In genomic region chr13:31200636-31200970, GRCh38 we compare ENCODE assay signal across 8 cellular contexts. TPM values are rescaled to one million over a fixed set of nuclear protein-coding genes. Genes with fewer than 3 reads are reported as not detected.
A peak's percentile ranks its signal among the peaks of the same experiment; 100 is the strongest.
DNase-seq lines count a peak whose midpoint lies in the region; ATAC-seq and TF ChIP-seq lines count a peak whose summit lies in the region.

No MANE protein-coding gene starts in this region.

- under 1% methylated on average over 34 of the region's 34 CpGs for WGBS in thymus

- H3K36me3 ChIP-seq in GM23338 (ENCODE audit: insufficient read depth) (no peaks in the 10 kb centered on the region), Karpas-422 (ENCODE audit: insufficient read depth, low read length) (no peaks in the 10 kb centered on the region), thymus (ENCODE audit: control insufficient read depth, insufficient read depth) (no peaks in the 10 kb centered on the region)

- H3K27me3 ChIP-seq in GM23338 (ENCODE audit: insufficient read depth) (peaks cover 9% of the 10 kb centered on the region; the same call in 1 of the 2 replicates), Karpas-422 (ENCODE audit: low read length) (no peaks in the 10 kb centered on the region; the same call in 1 of the 2 replicates), thymus (ENCODE audit: control insufficient read depth, insufficient read depth) (no peaks in the 10 kb centered on the region)

- ATAC-seq in GM23338 (no peak; the same call in 2 of the 3 replicates), natural killer cell (peak; percentile 21 to 36 (median 29))

- peak overlapping the region; percentile 75 for H3K4me3 Mint-ChIP-seq in GM23338
- peak overlapping the region; percentile 85 for H3K4me3 Mint-ChIP-seq in natural killer cell

- no peaks in the 10 kb centered on the region for H4K20me1 ChIP-seq in GM23338 (replicated peaks; ENCODE audit: insufficient read depth)
- no peaks in the 10 kb centered on the region for H4K20me1 ChIP-seq in Karpas-422 (ENCODE audit: insufficient read depth, low read depth, low read length)

- H3K9me3 ChIP-seq in Karpas-422 (ENCODE audit: low read length) = no peaks in the 10 kb centered on the region
- no peaks in the 10 kb centered on the region for H3K9me3 ChIP-seq in thymus (ENCODE audit: control insufficient read depth)

- H2AFZ ChIP-seq in GM23338 = peak overlapping the region; percentile 83; the same call in 1 of the 2 replicates
- peak overlapping the region; percentile 84; the same call in 1 of the 2 replicates for H2AFZ ChIP-seq in Karpas-422 (ENCODE audit: low read length)

- H3K4me1 Mint-ChIP-seq in GM23338 = peaks cover 17% of the 10 kb centered on the region
- peaks cover 23 to 28% of the 10 kb centered on the region in 2 donors for H3K4me1 Mint-ChIP-seq in natural killer cell

- H3K27me3 Mint-ChIP-seq in GM23338 (ENCODE audit: insufficient read depth, low read depth, poor library complexity) (peaks cover 11% of the 10 kb centered on the region), natural killer cell (ENCODE audit: low read depth in 2 of 2) (no peaks in the 10 kb centered on the region)

- H3K4me2 ChIP-seq in GM23338 = peak overlapping the region; percentile 89
- H3K4me2 ChIP-seq in Karpas-422 (ENCODE audit: low read depth, low read length, poor library complexity, severe bottlenecking) = peak overlapping the region; percentile 73

- TF ChIP-seq POLR2A in erythroblast (IDR thresholded peaks at IDR 0.05; ENCODE audit: low read length) = no peak

- intact Hi-C loops in natural killer cell (cut with micrococcal nuclease) = loop anchor here (1.0 kb wide), 1 partner anchor 38 kb away; no protein-coding TSS in a partner anchor

- H3K9ac ChIP-seq in Karpas-422 (ENCODE audit: low read length) = peak overlapping the region; percentile 63

- H3K4me3 ChIP-seq in GM23338 (peak overlapping the region; percentile 59), Karpas-422 (ENCODE audit: low read length) (peak overlapping the region; percentile 61), thymus (ENCODE audit: low read length) (peak overlapping the region; percentile 87)

- H3K27ac Mint-ChIP-seq in GM23338 (no peak overlapping the region), natural killer cell (peak overlapping the region; percentile 56 to 78)

- no peaks in the 10 kb centered on the region; the same call in 2 of the 3 replicates for H3K9me3 Mint-ChIP-seq in GM23338
- no peaks in the 10 kb centered on the region for H3K9me3 Mint-ChIP-seq in natural killer cell

- H3K9me2 ChIP-seq in GM23338 (ENCODE audit: insufficient read depth) (no peaks in the 10 kb centered on the region), Karpas-422 (replicated peaks; ENCODE audit: insufficient read depth, low read length) (no peaks in the 10 kb centered on the region)

- H3K27ac ChIP-seq in GM23338 (ENCODE audit: low read depth) (no peak overlapping the region), Karpas-422 (ENCODE audit: low read length) (no peak overlapping the region), thymus (ENCODE audit: low read depth) (peak overlapping the region; percentile 98)

- H3F3A ChIP-seq in GM23338 (replicated peaks; ENCODE audit: low read depth) = no peaks in the 10 kb centered on the region

- DNase-seq in GDM1 (lab: John Stamatoyannopoulos, UW) (peak; percentile 50), GM23338 (ENCODE audit: low spot score) (peak; percentile 46), Karpas-422 (no peak), erythroblast (lab: John Stamatoyannopoulos, UW) (peak; percentile 72 to 83), natural killer cell (no peak), DMS153 treated with DMSO at 0.1 percent for 48 hours (lab: John Stamatoyannopoulos, UW; ENCODE audit: unreplicated experiment) (no peak)
- DNase-seq in activated CD4-positive, alpha-beta T cell treated with anti-CD3 and anti-CD28 coated beads, Interleukin-2, amount 50 U/mL, for 24 hours (ENCODE audit: low read depth in 1 of 2, low spot score in 1 of 2) = peak; percentile 16 to 21

- H3K4me1 ChIP-seq in GM23338 (ENCODE audit: insufficient read depth) (peaks cover 7% of the 10 kb centered on the region), Karpas-422 (ENCODE audit: low read length) (peaks cover 8% of the 10 kb centered on the region), thymus (ENCODE audit: control insufficient read depth, insufficient read depth, low read length) (peaks cover 3% of the 10 kb centered on the region)

- H3K79me2 ChIP-seq in GM23338 (replicated peaks; ENCODE audit: insufficient read depth) = no peaks in the 10 kb centered on the region
- H3K79me2 ChIP-seq in Karpas-422 (ENCODE audit: low read length) = no peaks in the 10 kb centered on the region

- TF ChIP-seq CTCF in GM23338 (conservative IDR thresholded peaks at IDR 0.05; ENCODE audit: low read depth in 2 of 2) (no peak), natural killer cell (IDR thresholded peaks at IDR 0.05) (no peak)

- H3K36me3 Mint-ChIP-seq in GM23338 (ENCODE audit: low read depth) (no peaks in the 10 kb centered on the region), natural killer cell (no peaks in the 10 kb centered on the region)

TF ChIP-seq in GM23338, 12 proteins besides CTCF, POLR2A, EP300 and RAD21 (continues in another document):
- TF ChIP-seq EZH2 (IDR thresholded peaks at IDR 0.05; ENCODE audit: low read depth, unreplicated experiment) (no peak), STAT1 (IDR thresholded peaks at IDR 0.05; ENCODE audit: unreplicated experiment) (no peak), ZNF114 (CRISPR knock-in tag; IDR thresholded peaks at IDR 0.05) (no peak), NANOG (IDR thresholded peaks at IDR 0.05; ENCODE audit: borderline replicate concordance) (no peak), ZNF331 (CRISPR knock-in tag; IDR thresholded peaks at IDR 0.05; ENCODE audit: low read depth) (no peak), ZNF462 (CRISPR knock-in tag; IDR thresholded peaks at IDR 0.05) (no peak)

RNA-seq across cellular contexts. Expression of gene B3GLCT, which starts 0.8 kb away (rescaled TPM):
- 4.3 and 4.4 TPM in 2 replicates for total RNA-seq in GM23338 (2014; rRNA removed; shearing (Covaris generic))
- polyA plus RNA-seq in GM23338 (2016; fragmentation: Nextera tagmentation; extraction: Ambion mirVana) = 2.0 and 2.2 TPM in 2 replicates
- 0.32 and 1.1 TPM in 2 replicates for total RNA-seq in Karpas-422 (2014; rRNA removed; shearing (Covaris generic); ENCODE audit: low replicate concordance)
- 1 to 10 TPM; 6.0 to 8.1 (median 6.2) TPM for total RNA-seq in natural killer cell
- polyA plus RNA-seq in thymus = 4.2 TPM

RNA-seq across cellular contexts. Expression of gene HSPH1, which starts 38.9 kb away (rescaled TPM):
- total RNA-seq in GM23338 (2014; rRNA removed; shearing (Covaris generic)) = 98.0 and 112 TPM in 2 replicates
- polyA plus RNA-seq in GM23338 (2016; fragmentation: Nextera tagmentation; extraction: Ambion mirVana) (142 and 147 TPM in 2 replicates), thymus (58.2 TPM)
- 66.3 and 116 TPM in 2 replicates for total RNA-seq in Karpas-422 (2014; rRNA removed; shearing (Covaris generic); ENCODE audit: low replicate concordance)
- total RNA-seq in natural killer cell = 10 to 100 TPM; 51.2 to 81.6 (median 75.4) TPM

Comparison
In these comparisons a context has a peak if more than half of its experiments do, and no peak if none do; other contexts are left out.
1. DNase-seq: peak in GDM1 (single experiment), GM23338 (single experiment), activated CD4-positive, alpha-beta T cell treated with anti-CD3 and anti-CD28 coated beads, Interleukin-2, amount 50 U/mL, for 24 hours (2 of 2) and erythroblast (2 of 2); none in Karpas-422 (single experiment), natural killer cell (single experiment) and DMS153 treated with DMSO at 0.1 percent for 48 hours (single experiment).
2. Peak in every context shown above with its lines, with median percentiles within 50 percentile points of each other: H3K4me3 ChIP-seq.